12 cellular contexts compared by ENCODE assay signal in genomic region chr16:84367750-84368320, GRCh38. TPM values are rescaled to one million over a fixed set of nuclear protein-coding genes. Genes with fewer than 3 reads are reported as not detected.
DNase-seq lines count a peak whose midpoint lies in the region; ATAC-seq and TF ChIP-seq lines count a peak whose summit lies in the region.
"Had no signal": no experiment of that assay in that cellular context is flagged by ENCODE, and none has a peak within 500 bp of the region (broad histone marks: within the 10 kb centered on the region; RNA-seq: fewer than 3 reads in every experiment).

No MANE protein-coding gene starts in this region.

- DNase-seq in NCI-H2171 treated with DMSO at 0.1 percent for 48 hours (lab: John Stamatoyannopoulos, UW) = peak; percentile 48
- no peak for DNase-seq in NCI-H2171 (lab: John Stamatoyannopoulos, UW)
- no peak for DNase-seq in WTC11 (ENCODE audit: low spot score)
- DNase-seq in left lung = peak; percentile 53 to 83
- DNase-seq in suprapubic skin (ENCODE audit: low spot score in 2 of 2) = no peak
- DNase-seq in NOMO-1 treated with dmso at 0.1 percent for 144 hours (lab: John Stamatoyannopoulos, UW; ENCODE audit: unreplicated experiment) = no peak
- DNase-seq in natural killer cell treated with Interleukin-12 subunit alpha and Interleukin-12 subunit beta and Interleukin-15 and Interleukin-18, amount 100 ng/mL, for 72 hours (ENCODE audit: low spot score) = no peak
- no peak for DNase-seq in hypothalamus (lab: John Stamatoyannopoulos, UW)
- DNase-seq: activated CD8-positive, alpha-beta memory T cell treated with anti-CD3 and anti-CD28 coated beads, Interleukin-2, amount 50 U/mL, for 48 hours; KBM-7; right lobe of liver had no signal

- H3K4me3 ChIP-seq in left lung (peak overlapping the region; percentile 32 to 45), suprapubic skin (peak overlapping the region; percentile 41)

- CTCF ChIA-PET in WTC11 (lab: Charles Lee) = interaction anchor here (0.7 to 2.7 kb wide), 14 partner anchors 10 to 283 kb away, joined by 3 to 13 read pairs (median 4); partner anchors contain the start of gene TAF1C

- H3K27me3 ChIP-seq in left lung = peaks cover 20 to 48% of the 10 kb centered on the region in 2 donors
- peaks cover 56% of the 10 kb centered on the region for H3K27me3 ChIP-seq in suprapubic skin
- H3K27me3 ChIP-seq: right lobe of liver had no signal

- no peak for TF ChIP-seq EP300 in suprapubic skin (IDR thresholded peaks at IDR 0.05)

- H3K4me3 Mint-ChIP-seq in WTC11 = peak overlapping the region; percentile 63
- no peak overlapping the region for H3K4me3 Mint-ChIP-seq in natural killer cell treated with Interleukin-12 subunit alpha and Interleukin-12 subunit beta and Interleukin-15 and Interleukin-18, amount 100 ng/mL, for 72 hours

- H3K4me1 ChIP-seq in left lung (peaks cover 6 to 21% of the 10 kb centered on the region in 2 donors), suprapubic skin (peaks cover 11% of the 10 kb centered on the region)
- H3K4me1 ChIP-seq: right lobe of liver had no signal

- ATAC-seq in WTC11 = peak; percentile 36
- peak; percentile 73 for ATAC-seq in left lung
- ATAC-seq in natural killer cell treated with Interleukin-12 subunit alpha and Interleukin-12 subunit beta and Interleukin-15 and Interleukin-18, amount 100 ng/mL, for 72 hours = no peak

- H3K9me3 ChIP-seq in left lung (no peaks in the 10 kb centered on the region), suprapubic skin (no peaks in the 10 kb centered on the region)
- H3K9me3 ChIP-seq: right lobe of liver had no signal

- TF ChIP-seq POLR2A in suprapubic skin (IDR thresholded peaks at IDR 0.05) = no peak

- peaks cover 32% of the 10 kb centered on the region for H3K4me1 Mint-ChIP-seq in WTC11
- H3K4me1 Mint-ChIP-seq in natural killer cell treated with Interleukin-12 subunit alpha and Interleukin-12 subunit beta and Interleukin-15 and Interleukin-18, amount 100 ng/mL, for 72 hours (ENCODE audit: low read depth in 2 of 2) = peaks cover 0 to 4% of the 10 kb centered on the region in 2 donors

- TF ChIP-seq CTCF in WTC11 (IDR thresholded peaks at IDR 0.05) (no peak), left lung (IDR thresholded peaks at IDR 0.05) (no peak), suprapubic skin (IDR thresholded peaks at IDR 0.05) (no peak)

- H3K27ac ChIP-seq in left lung (peak overlapping the region; percentile 53 to 64), suprapubic skin (no peak overlapping the region)
- H3K27ac ChIP-seq: right lobe of liver had no signal

- POLR2A ChIA-PET in WTC11 (lab: Charles Lee) = interaction anchor here (1.4 kb wide), 1 partner anchor 251 kb away, joined by 3 read pairs; the partner anchor contains the start of gene MBTPS1

- H3K36me3 ChIP-seq in left lung = no peaks in the 10 kb centered on the region
- no peaks in the 10 kb centered on the region for H3K36me3 ChIP-seq in suprapubic skin
- H3K36me3 ChIP-seq: right lobe of liver had no signal

- H3K9me3 Mint-ChIP-seq in WTC11 = no peaks in the 10 kb centered on the region
- no peaks in the 10 kb centered on the region for H3K9me3 Mint-ChIP-seq in natural killer cell treated with Interleukin-12 subunit alpha and Interleukin-12 subunit beta and Interleukin-15 and Interleukin-18, amount 100 ng/mL, for 72 hours

- whole genome bisulfite sequencing in suprapubic skin = 52% methylated on average over 10 of the region's 27 CpGs

- H3K36me3 Mint-ChIP-seq in WTC11 = no peaks in the 10 kb centered on the region
- no peaks in the 10 kb centered on the region for H3K36me3 Mint-ChIP-seq in natural killer cell treated with Interleukin-12 subunit alpha and Interleukin-12 subunit beta and Interleukin-15 and Interleukin-18, amount 100 ng/mL, for 72 hours

- H3K27me3 Mint-ChIP-seq in WTC11 (ENCODE audit: low read depth) = peaks cover 32% of the 10 kb centered on the region
- H3K27me3 Mint-ChIP-seq in natural killer cell treated with Interleukin-12 subunit alpha and Interleukin-12 subunit beta and Interleukin-15 and Interleukin-18, amount 100 ng/mL, for 72 hours = peaks cover 33 to 44% of the 10 kb centered on the region in 2 donors

- intact Hi-C loops in left lung (cut with DNase I) = no loop called here

- H3K27ac Mint-ChIP-seq in WTC11 = no peak overlapping the region
- H3K27ac Mint-ChIP-seq in natural killer cell treated with Interleukin-12 subunit alpha and Interleukin-12 subunit beta and Interleukin-15 and Interleukin-18, amount 100 ng/mL, for 72 hours = no peak overlapping the region

TF ChIP-seq in WTC11, 78 proteins besides CTCF, POLR2A, EP300 and RAD21:
- TF ChIP-seq GTF2I (CRISPR knock-in tag; conservative IDR thresholded peaks at IDR 0.05) = no peak
- TF ChIP-seq USF2 (CRISPR knock-in tag; IDR thresholded peaks at IDR 0.05) = peak; percentile 88
- TF ChIP-seq USF1 (CRISPR knock-in tag; IDR thresholded peaks at IDR 0.05) = peak; percentile 84
- TF ChIP-seq PRDM15 (CRISPR knock-in tag; IDR thresholded peaks at IDR 0.05) = no peak
- 0 out of 2 replicates have a peak, but pooled peaks have one; percentile 2 for TF ChIP-seq FOXK1 (CRISPR knock-in tag; IDR thresholded peaks at IDR 0.05)
- no peak for TF ChIP-seq ZBTB21 (CRISPR knock-in tag; IDR thresholded peaks at IDR 0.05; ENCODE audit: borderline replicate concordance)
- TF ChIP-seq MAX (CRISPR knock-in tag; IDR thresholded peaks at IDR 0.05) = peak; percentile 59
- TF ChIP-seq CDX4 (CRISPR knock-in tag; IDR thresholded peaks at IDR 0.05; ENCODE audit: borderline replicate concordance) = no peak

RNA-seq across cellular contexts. Expression of gene ATP2C2, which starts 0.5 kb away (rescaled TPM):
- 2.4 to 4.3 TPM (median 2.8 TPM) in 3 replicates for total RNA-seq in WTC11 (2021)
- total RNA-seq in left lung = 10 to 100 TPM; 38.1 to 52.8 TPM
- total RNA-seq in suprapubic skin = 10 to 100 TPM; 28.0 to 85.6 (median 40.3) TPM
- total RNA-seq in natural killer cell treated with Interleukin-12 subunit alpha and Interleukin-12 subunit beta and Interleukin-15 and Interleukin-18, amount 100 ng/mL, for 72 hours = not detected
- total RNA-seq: T-helper 2 cell treated with Interferon-gamma antibody and Interleukin-4, amounts not matched to agents 100 ng/mL and 5 ng/mL, for 36 hours had no signal

Comparison
In these comparisons a context has a peak if more than half of its experiments do, and no peak if none do; other contexts are left out.
1. DNase-seq: peak in NCI-H2171 treated with DMSO at 0.1 percent for 48 hours (single experiment) and left lung (2 of 2); none in NCI-H2171 (single experiment), WTC11 (single experiment), suprapubic skin (0 of 2), NOMO-1 treated with dmso at 0.1 percent for 144 hours (single experiment), natural killer cell treated with Interleukin-12 subunit alpha and Interleukin-12 subunit beta and Interleukin-15 and Interleukin-18, amount 100 ng/mL, for 72 hours (single experiment) and hypothalamus (0 of 51).
2. ATAC-seq: peak in WTC11 (single experiment) and left lung (single experiment); none in natural killer cell treated with Interleukin-12 subunit alpha and Interleukin-12 subunit beta and Interleukin-15 and Interleukin-18, amount 100 ng/mL, for 72 hours (0 of 2).